ENCODE assay signal across 8 cellular contexts in the genomic region with DNA sequence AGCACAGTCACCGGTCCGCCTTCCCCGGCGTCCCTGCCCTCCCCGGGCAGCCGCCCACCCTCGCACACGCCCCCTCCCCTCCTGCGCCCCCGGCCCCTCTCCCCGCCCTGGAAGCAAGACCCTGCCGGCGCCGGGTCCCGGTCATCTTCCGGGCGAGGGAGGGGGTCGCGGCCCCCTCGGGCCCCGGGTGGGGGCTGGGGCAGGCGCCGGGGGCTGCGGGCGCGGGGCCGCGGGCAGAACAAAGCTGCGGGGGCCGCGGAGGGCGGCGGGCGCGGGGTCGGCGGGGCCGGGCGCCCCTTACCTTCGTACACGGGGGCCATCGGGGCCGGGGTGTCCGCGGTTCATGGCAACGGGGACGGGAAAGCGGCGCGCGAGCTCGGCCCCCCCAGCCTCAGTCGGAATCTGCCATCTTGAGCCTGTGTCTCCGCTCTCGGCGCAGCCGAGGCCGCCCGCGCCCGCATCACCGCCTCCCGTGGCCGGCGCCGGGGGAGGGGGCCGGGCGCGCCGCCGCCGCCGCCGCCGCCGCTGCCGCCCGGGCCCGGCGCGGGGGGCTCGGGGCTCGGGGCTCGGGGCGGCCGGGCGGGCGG. TPM values are rescaled to one million over a fixed set of nuclear protein-coding genes. Genes with fewer than 3 reads are reported as not detected.
A peak's percentile ranks its signal among the peaks of the same experiment; 100 is the strongest.
DNase-seq lines count a peak whose midpoint lies in the region; ATAC-seq lines count a peak whose summit lies in the region.

No MANE protein-coding gene starts in this region.

- intact Hi-C loops in Right ventricle myocardium superior (cut with DNase I), result loop anchor here (5.0 kb wide), 3 partner anchors 45 to 225 kb away; no protein-coding TSS in a partner anchor
- intact Hi-C loops in posterior vena cava (cut with DNase I), result loop anchor here in 1 of 2 donors (5.0 kb wide), 3 partner anchors 45 to 225 kb away; no protein-coding TSS in a partner anchor

- no peaks in the 10 kb centered on the region for H4K20me1 ChIP-seq in GM23248 (ENCODE audit: insufficient read depth)

- H3K79me2 ChIP-seq in GM23248 (ENCODE audit: insufficient read depth), result peaks cover 48% of the 10 kb centered on the region

- in situ Hi-C loops in GM23248 (cut with MboI), result loop anchor here (10.0 to 25.0 kb wide), 2 partner anchors 133 to 210 kb away; no protein-coding TSS in a partner anchor

- H3K27me3 ChIP-seq in GM23248 (replicated peaks; ENCODE audit: insufficient read depth), result no peaks in the 10 kb centered on the region

- peaks cover 47% of the 10 kb centered on the region for H3F3A ChIP-seq in GM23248 (ENCODE audit: insufficient read depth)

- peak overlapping the region; percentile 91 for H3K9ac ChIP-seq in GM23248

- H3K4me2 ChIP-seq in GM23248 (ENCODE audit: unreplicated experiment), result peak overlapping the region; percentile 93

- WGBS in GM23248 (ENCODE audit: low coverage in 1 of 2, low lambda C conversion rate in 2 of 2, missing lambda C conversion rate in 2 of 2), 2 experiments, result 0 to 1% methylated on average over 5 to 56 of the region's 88 CpGs

- no peak for ATAC-seq in Right ventricle myocardium superior (ENCODE audit: poor library complexity)

- H3K4me1 ChIP-seq in GM23248 (ENCODE audit: insufficient read depth), result peaks cover 27% of the 10 kb centered on the region

- H3K9me2 ChIP-seq in GM23248 (ENCODE audit: insufficient read depth), result no peaks in the 10 kb centered on the region

- no peaks in the 10 kb centered on the region for H3K9me3 ChIP-seq in GM23248 (ENCODE audit: low read depth)

- peak overlapping the region; percentile 88 for H3K27ac ChIP-seq in GM23248

- no peaks in the 10 kb centered on the region for H3K36me3 ChIP-seq in GM23248 (ENCODE audit: low read depth)

- DNase-seq in D341Med (ENCODE audit: low spot score) (peak; percentile 67), GM23248 (peak; percentile 73), NCI-H226 (peak; percentile 6), Right ventricle myocardium superior (peak; percentile 72), posterior vena cava (ENCODE audit: low spot score) (peak; percentile 84), hippocampal formation (lab: John Stamatoyannopoulos, UW) (no peak), SKM-1 (lab: John Stamatoyannopoulos, UW; ENCODE audit: unreplicated experiment) (no peak)
- peak in 3 of 4 experiments; percentile 6 to 19 (median 17) for DNase-seq in activated naive CD4-positive, alpha-beta T cell (lab: John Stamatoyannopoulos, UW)

- peak overlapping the region; percentile 98 for H3K4me3 ChIP-seq in GM23248

- H2AFZ ChIP-seq in GM23248, result peak overlapping the region; percentile 82; the same call in 1 of the 2 replicates

RNA-seq across cellular contexts. Expression of gene HIPK2, which starts 0.4 kb away (rescaled TPM):
- total RNA-seq in GM23248 (2014; rRNA removed; shearing (Covaris generic)), result 7.9 and 9.1 TPM in 2 replicates
- 4.7 and 4.9 TPM in 2 replicates for polyA plus RNA-seq in GM23248 (2016; fragmentation: Nextera tagmentation; extraction: Ambion mirVana)
- total RNA-seq in Right ventricle myocardium superior (88.5 TPM), posterior vena cava (10 to 100 TPM; 46.5 to 67.6 TPM)

RNA-seq across cellular contexts. Expression of gene TBXAS1, which starts 51.7 kb away (rescaled TPM):
- not detected in 2 replicates for total RNA-seq in GM23248 (2014; rRNA removed; shearing (Covaris generic))
- polyA plus RNA-seq in GM23248 (2016; fragmentation: Nextera tagmentation; extraction: Ambion mirVana), result 0.49 and 2.2 TPM in 2 replicates
- total RNA-seq in Right ventricle myocardium superior (4.2 TPM), posterior vena cava (10 to 100 TPM; 15.7 to 23.7 TPM)

Comparison
In these comparisons a context has a peak if more than half of its experiments do, and no peak if none do; other contexts are left out.
1. DNase-seq: peak in D341Med (single experiment), GM23248 (single experiment), NCI-H226 (single experiment), activated naive CD4-positive, alpha-beta T cell (3 of 4), Right ventricle myocardium superior (single experiment) and posterior vena cava (single experiment); none in hippocampal formation (0 of 2) and SKM-1 (single experiment).